ENCODE assay signal across 28 cellular contexts in the genomic region with DNA sequence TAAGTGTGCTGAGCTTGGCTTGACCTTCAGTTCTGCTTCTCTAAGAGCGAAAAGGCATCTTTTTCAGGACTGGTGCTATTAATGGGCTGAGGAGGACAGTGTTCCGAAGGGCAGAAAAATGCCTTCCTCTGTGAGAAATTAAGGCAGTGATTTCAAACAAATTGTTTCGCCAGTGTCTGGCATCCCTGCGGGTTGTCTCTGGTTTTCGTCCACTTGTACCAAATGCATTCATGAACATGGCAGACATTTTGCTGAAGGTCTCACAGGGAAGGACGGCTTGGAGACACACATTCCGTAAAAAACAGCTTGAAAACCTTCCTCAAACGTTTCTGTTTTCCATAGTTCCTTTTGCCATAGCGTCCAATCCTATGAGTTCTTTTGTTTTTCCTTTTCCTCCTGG. TPM values are rescaled to one million over a fixed set of nuclear protein-coding genes. Genes with fewer than 3 reads are reported as not detected.
"Had no signal": no experiment of that assay in that cellular context is flagged by ENCODE, and none has a peak within 500 bp of the region (broad histone marks: within the 10 kb centered on the region; RNA-seq: fewer than 3 reads in every experiment).

No MANE protein-coding gene starts in this region.

- H3K4me3 ChIP-seq: breast epithelium, esophagus muscularis mucosa, left ventricle myocardium inferior, lung, right atrium auricular region, stomach, suprapubic skin, transverse colon had no signal

- H3K36me3 ChIP-seq: breast epithelium, esophagus muscularis mucosa, left ventricle myocardium inferior, neutrophil, right atrium auricular region, stomach, suprapubic skin, transverse colon had no signal

- H3K9me3 ChIP-seq: breast epithelium, esophagus muscularis mucosa, left ventricle myocardium inferior, neutrophil, right atrium auricular region, stomach, suprapubic skin, transverse colon had no signal

- ATAC-seq: activated T-cell treated with anti-CD3 and anti-CD28 coated beads, Interleukin-2, amount 50 U/mL, for 4 hours; activated T-helper 17 cell treated with anti-CD3 and anti-CD28 coated beads, Interleukin-2, amount 50 U/mL, for 72 hours; foreskin keratinocyte; stimulated activated naive B cell treated with anti-CD40 and anti-IgM and Interleukin-4, amounts not matched to agents 10 μg/mL and 1 μg/mL and 100 μg/mL, for 72 hours had no signal

- H3K27ac ChIP-seq: breast epithelium, esophagus muscularis mucosa, foreskin keratinocyte, left ventricle myocardium inferior, neutrophil, right atrium auricular region, stomach, suprapubic skin, transverse colon had no signal

- H3K27me3 ChIP-seq: esophagus muscularis mucosa, foreskin keratinocyte, right atrium auricular region, stomach, suprapubic skin, transverse colon had no signal

- H3K4me1 ChIP-seq: breast epithelium, foreskin keratinocyte, left ventricle myocardium inferior, right atrium auricular region had no signal

- FAIRE-seq: islet of Langerhans, urothelium cell line had no signal

- DNase-seq: activated CD4-positive, alpha-beta memory T cell treated with anti-CD3 and anti-CD28 coated beads, Interleukin-2, amount 10 ng/mL, durations not matched to agents 7 days and 5 days; activated CD4-positive, alpha-beta T cell treated with anti-CD3 and anti-CD28 coated beads for 1 hour; activated CD4-positive, alpha-beta T cell treated with anti-CD3 and anti-CD28 coated beads, Interleukin-2, amount 10 ng/mL, durations not matched to agents 7 days and 5 days; activated gamma-delta T cell treated with Interleukin-2 at 50 U/mL for 16 hours; activated naive CD4-positive, alpha-beta T cell treated with anti-CD3 and anti-CD28 coated beads, Interleukin-2, amount 50 U/mL, for 16 hours; activated T-cell treated with anti-CD3 and anti-CD28 coated beads, Interleukin-2, amount 50 U/mL, for 4 hours; amniotic stem cell; effector CD4-positive, alpha-beta T cell; foreskin keratinocyte; left ventricle myocardium inferior; mesendoderm; naive B cell; nephron progenitor cell; stimulated activated CD4-positive, alpha-beta T cell treated with anti-CD3 and anti-CD28 coated beads, Interleukin-15, amount 100 ng/mL, for 24 hours; stimulated activated CD4-positive, alpha-beta T cell treated with anti-CD3 and anti-CD28 coated beads, Interleukin-2, amount 100 ng/mL, for 24 hours; stimulated activated naive B cell treated with anti-CD40 and anti-IgM and Interleukin-4, amounts not matched to agents 10 μg/mL and 1 μg/mL and 100 μg/mL, for 72 hours; stomach; T-helper 2 cell; transverse colon had no signal

RNA-seq across cellular contexts. Expression of gene CEMIP, which starts 57.1 kb away (rescaled TPM):
- total RNA-seq: activated CD4-positive, alpha-beta memory T cell treated with anti-CD3 and anti-CD28 coated beads, Interleukin-2, amount 10 ng/mL, durations not matched to agents 7 days and 5 days; activated CD4-positive, alpha-beta T cell treated with anti-CD3 and anti-CD28 coated beads, Interleukin-2, amount 10 ng/mL, durations not matched to agents 7 days and 5 days had no signal
